7 cellular contexts compared by ENCODE assay signal in genomic region chr19:52028780-52029123, GRCh38. TPM values are rescaled to one million over a fixed set of nuclear protein-coding genes. Genes with fewer than 3 reads are reported as not detected.
DNase-seq lines count a peak whose midpoint lies in the region; ATAC-seq and TF ChIP-seq lines count a peak whose summit lies in the region.

No MANE protein-coding gene starts in this region.

- TF ChIP-seq CTCF in WERI-Rb-1 (IDR thresholded peaks at IDR 0.05; ENCODE audit: low read depth, low read length): no peak
- no peak for TF ChIP-seq CTCF in heart right ventricle (IDR thresholded peaks at IDR 0.05)

- H3K9ac ChIP-seq in skeletal muscle satellite cell (ENCODE audit: low read depth, low read length): peak overlapping the region; percentile 93

- H3K36me3 ChIP-seq in WERI-Rb-1: peaks cover 48% of the 10 kb centered on the region
- peaks cover 0 to 46% (median 33%) of the 10 kb centered on the region in 9 donors for H3K36me3 ChIP-seq in heart right ventricle
- peaks cover 35% of the 10 kb centered on the region for H3K36me3 ChIP-seq in skeletal muscle satellite cell (ENCODE audit: insufficient read depth, low read length)

- H3K27me3 ChIP-seq in WERI-Rb-1 (ENCODE audit: insufficient read depth, low read depth, severe bottlenecking) (no peaks in the 10 kb centered on the region), heart right ventricle (no peaks in the 10 kb centered on the region), skeletal muscle satellite cell (ENCODE audit: control insufficient read depth, insufficient read depth, low read length) (no peaks in the 10 kb centered on the region)

- peak overlapping the region; percentile 77 for H3K4me2 ChIP-seq in skeletal muscle satellite cell (ENCODE audit: low read length)

- H3K4me1 ChIP-seq in heart right ventricle: peaks cover 0 to 21% (median 15%) of the 10 kb centered on the region in 9 donors
- peaks cover 8% of the 10 kb centered on the region for H3K4me1 ChIP-seq in skeletal muscle satellite cell (ENCODE audit: control insufficient read depth, insufficient read depth, low read length)

- H3K4me3 ChIP-seq in WERI-Rb-1 (ENCODE audit: low read depth, low read length) (peak overlapping the region; percentile 99), heart right ventricle (peak overlapping the region; percentile 47 to 88 (median 78)), skeletal muscle satellite cell (ENCODE audit: low read length) (peak overlapping the region; percentile 86)

- intact Hi-C loops in heart right ventricle (cut with DNase I): loop anchor here in 4 of 10 donors (1.0 to 2.0 kb wide), 3 partner anchors 20 to 101 kb away; partner anchors contain the start of genes ZNF432 (in 4 of the 4), ZNF615 (in 2 of the 4) and ZNF613 (in 1 of the 4)

- DNase-seq in WERI-Rb-1 (no peak), heart right ventricle (no peak), OCI-M1 (lab: John Stamatoyannopoulos, UW) (no peak)
- DNase-seq in activated CD8-positive, alpha-beta memory T cell treated with anti-CD3 and anti-CD28 coated beads, Interleukin-2, amount 50 U/mL, for 48 hours: no peak

- 15 to 19% methylated on average over 5 of the region's 5 CpGs for WGBS in heart right ventricle, 2 donors

- H3K27ac ChIP-seq in WERI-Rb-1 (peak overlapping the region; percentile 93), heart right ventricle (peak overlapping the region; percentile 24 to 94 (median 92))

- H3K9me3 ChIP-seq in WERI-Rb-1 (ENCODE audit: severe bottlenecking): peaks cover 19% of the 10 kb centered on the region
- peaks cover 0 to 69% (median 33%) of the 10 kb centered on the region in 11 donors for H3K9me3 ChIP-seq in heart right ventricle
- H3K9me3 ChIP-seq in skeletal muscle satellite cell (replicated peaks; ENCODE audit: low read length): peaks cover 11% of the 10 kb centered on the region

- ATAC-seq in GM18868 (IDR thresholded peaks at IDR 0.05; ENCODE audit: unreplicated experiment) (peak; percentile 20), HG02973 (IDR thresholded peaks at IDR 0.05; ENCODE audit: unreplicated experiment) (peak; percentile 15), heart right ventricle (peak; percentile 7 to 50 (median 30))

RNA-seq across cellular contexts. Expression of gene ZNF614, which starts 0.6 kb away (rescaled TPM):
- 1 to 10 TPM; 6.1 to 8.4 (median 6.8) TPM for total RNA-seq in heart right ventricle
- 1 to 10 TPM; 3.0 to 3.4 TPM for polyA plus RNA-seq in heart right ventricle
- total RNA-seq in skeletal muscle satellite cell (2012; rRNA removed): 9.1 and 9.8 TPM in 2 replicates

RNA-seq across cellular contexts. Expression of gene ZNF432, which starts 19.9 kb away (rescaled TPM):
- 10 to 100 TPM in 2 of 10 donors, 1 to 10 TPM in 8; 5.1 to 11.4 (median 8.7) TPM for total RNA-seq in heart right ventricle
- 10 to 100 TPM in 1 of 2 donors, 1 to 10 TPM in 1; 3.8 to 14.4 TPM for polyA plus RNA-seq in heart right ventricle
- 5.5 and 11.9 TPM in 2 replicates for total RNA-seq in skeletal muscle satellite cell (2012; rRNA removed)

RNA-seq across cellular contexts. Expression of gene ZNF615, which starts 20.7 kb away (rescaled TPM):
- total RNA-seq in heart right ventricle: 10 to 100 TPM in 5 of 10 donors, 1 to 10 TPM in 5; 8.1 to 13.7 (median 10.1) TPM
- polyA plus RNA-seq in heart right ventricle: 1 to 10 TPM; 2.6 to 5.5 TPM
- 5.7 and 12.9 TPM in 2 replicates for total RNA-seq in skeletal muscle satellite cell (2012; rRNA removed)

RNA-seq across cellular contexts. Expression of gene ZNF350, which starts 42.1 kb away (rescaled TPM):
- 10 to 100 TPM in 1 of 10 donors, 1 to 10 TPM in 9; 5.3 to 10.1 (median 7.5) TPM for total RNA-seq in heart right ventricle
- polyA plus RNA-seq in heart right ventricle: 1 to 10 TPM; 4.6 to 6.7 TPM
- total RNA-seq in skeletal muscle satellite cell (2012; rRNA removed): 5.5 and 7.4 TPM in 2 replicates
